In genomic region chr15:56959318-56959648, GRCh38 we compare ENCODE assay signal across 18 cellular contexts.
"Had no signal": no experiment of that assay in that cellular context is flagged by ENCODE, and none has a peak within 500 bp of the region (broad histone marks: within the 10 kb centered on the region; RNA-seq: fewer than 3 reads in every experiment).

No MANE protein-coding gene starts in this region.

- FAIRE-seq: bronchial epithelial cell, colon had no signal

- H3K27ac ChIP-seq: esophagus squamous epithelium, left lung, prostate gland, right lobe of liver, suprapubic skin, upper lobe of left lung had no signal

- H3K27me3 ChIP-seq: esophagus squamous epithelium, left lung, right lobe of liver, suprapubic skin, upper lobe of left lung had no signal

- H3K4me3 ChIP-seq: esophagus squamous epithelium, left lung, prostate gland, right lobe of liver, suprapubic skin, upper lobe of left lung had no signal

- H3K4me3 Mint-ChIP-seq: activated naive CD4-positive, alpha-beta T cell treated with anti-CD3 and anti-CD28 coated beads, Interleukin-2, amount 50 U/mL, for 24 hours; nephron progenitor cell had no signal

- H3K9me3 ChIP-seq: prostate gland, upper lobe of left lung had no signal

- H3K27ac Mint-ChIP-seq: activated naive CD4-positive, alpha-beta T cell treated with anti-CD3 and anti-CD28 coated beads, Interleukin-2, amount 50 U/mL, for 24 hours; activated T-helper 2 cell treated with anti-CD3 and anti-CD28 coated beads, Interferon-gamma antibody, Interleukin-2, Interleukin-4, amounts not matched to agents 10 μg/mL and 5 μg/mL and 100 μg/mL, durations not matched to agents 14 hours and 24 hours and 36 hours; nephron progenitor cell had no signal

- DNase-seq: anterior cingulate cortex; esophagus squamous epithelium; foreskin fibroblast; head of caudate nucleus; left lung; mesenchymal stem cell; nephron progenitor cell; right lobe of liver; stimulated activated CD4-positive, alpha-beta T cell treated with anti-CD3 and anti-CD28 coated beads, Interleukin-12 subunit alpha, Interleukin-12 subunit beta, amount 100 ng/mL, for 4 hours; T-cell; T1000; upper lobe of left lung had no signal

- H3K4me1 ChIP-seq: prostate gland had no signal

- H3K36me3 ChIP-seq: esophagus squamous epithelium, left lung, prostate gland, right lobe of liver, suprapubic skin, upper lobe of left lung had no signal

- H3K27me3 Mint-ChIP-seq: activated naive CD4-positive, alpha-beta T cell treated with anti-CD3 and anti-CD28 coated beads, Interleukin-2, amount 50 U/mL, for 24 hours; T-cell had no signal

- ATAC-seq: left lung had no signal
